ENCODE assay signal across 15 cellular contexts in genomic region chrX:44951572-44952067, GRCh38.
A peak's percentile ranks its signal among the peaks of the same experiment; 100 is the strongest.
DNase-seq lines count a peak whose midpoint lies in the region; TF ChIP-seq lines count a peak whose summit lies in the region.
"Had no signal": no experiment of that assay in that cellular context is flagged by ENCODE, and none has a peak within 500 bp of the region (broad histone marks: within the 10 kb centered on the region; RNA-seq: fewer than 3 reads in every experiment).

No MANE protein-coding gene starts in this region.

- H3K27me3 ChIP-seq in breast epithelium (no peaks in the 10 kb centered on the region), iPS-15b (ENCODE audit: control insufficient read depth, insufficient read depth, low read length) (no peaks in the 10 kb centered on the region), smooth muscle cell (ENCODE audit: low read depth) (no peaks in the 10 kb centered on the region)
- H3K27me3 ChIP-seq: ascending aorta, Peyer's patch had no signal

- H3K79me2 ChIP-seq in smooth muscle cell (ENCODE audit: low read depth) = peaks cover 100% of the 10 kb centered on the region

- H3K27ac Mint-ChIP-seq in MCF 10A (ENCODE audit: low read depth, unreplicated experiment) = peak overlapping the region; percentile 27
- H3K27ac Mint-ChIP-seq in activated naive CD8-positive, alpha-beta T cell treated with anti-CD3 and anti-CD28 coated beads for 36 hours = peak overlapping the region; percentile 70
- H3K27ac Mint-ChIP-seq: stimulated activated naive CD8-positive, alpha-beta T cell treated with anti-CD3 and anti-CD28 coated beads, Interleukin-15, Interleukin-2, amounts not matched to agents 100 ng/mL and 50 ng/mL, for 24 hours had no signal

- H3K4me3 ChIP-seq in breast epithelium (no peak overlapping the region), iPS-15b (ENCODE audit: low read depth, low read length) (peak overlapping the region; percentile 32), smooth muscle cell (peak overlapping the region; percentile 29)
- H3K4me3 ChIP-seq: ascending aorta, Peyer's patch had no signal

- CTCF ChIA-PET in MCF 10A (lab: Yijun Ruan, JAX) = no interaction called here

- no TSS peak for BruUV-seq in MCF 10A (replicated peaks; lab: Mats Ljungman, UMichigan)

- TF ChIP-seq POLR2A in breast epithelium (IDR thresholded peaks at IDR 0.05) = no peak

- POLR2A ChIA-PET in MCF 10A (lab: Yijun Ruan, JAX) = interaction anchor here (0.8 to 1.4 kb wide), 3 partner anchors 11 to 74 kb away, joined by 3 read pairs; no protein-coding TSS in a partner anchor

- no peaks in the 10 kb centered on the region for H3K27me3 Mint-ChIP-seq in MCF 10A (ENCODE audit: insufficient read depth, unreplicated experiment)
- no peaks in the 10 kb centered on the region for H3K27me3 Mint-ChIP-seq in activated naive CD8-positive, alpha-beta T cell treated with anti-CD3 and anti-CD28 coated beads for 36 hours
- H3K27me3 Mint-ChIP-seq: stimulated activated naive CD8-positive, alpha-beta T cell treated with anti-CD3 and anti-CD28 coated beads, Interleukin-15, Interleukin-2, amounts not matched to agents 100 ng/mL and 50 ng/mL, for 24 hours had no signal

- no peaks in the 10 kb centered on the region for H3K9me3 Mint-ChIP-seq in MCF 10A (ENCODE audit: unreplicated experiment)
- H3K9me3 Mint-ChIP-seq in activated naive CD8-positive, alpha-beta T cell treated with anti-CD3 and anti-CD28 coated beads for 36 hours = peaks cover 2% of the 10 kb centered on the region
- H3K9me3 Mint-ChIP-seq: stimulated activated naive CD8-positive, alpha-beta T cell treated with anti-CD3 and anti-CD28 coated beads, Interleukin-15, Interleukin-2, amounts not matched to agents 100 ng/mL and 50 ng/mL, for 24 hours had no signal

- H3K27ac ChIP-seq in breast epithelium (no peak overlapping the region), smooth muscle cell (ENCODE audit: low read depth) (peak overlapping the region; percentile 2)
- H3K27ac ChIP-seq: ascending aorta, Peyer's patch had no signal

- peaks cover 57% of the 10 kb centered on the region for H4K20me1 ChIP-seq in smooth muscle cell (ENCODE audit: low read depth)

- H3K4me1 ChIP-seq in breast epithelium = no peaks in the 10 kb centered on the region
- H3K4me1 ChIP-seq in iPS-15b (ENCODE audit: control insufficient read depth, insufficient read depth, low read length) = peaks cover 3% of the 10 kb centered on the region
- peaks cover 14% of the 10 kb centered on the region for H3K4me1 ChIP-seq in smooth muscle cell (ENCODE audit: low read depth)
- H3K4me1 ChIP-seq: Peyer's patch had no signal

- WGBS in smooth muscle cell (ENCODE audit: low lambda C conversion rate) = 37% methylated on average over 2 of the region's 2 CpGs

- no peaks in the 10 kb centered on the region for H3K9me3 ChIP-seq in breast epithelium
- H3K9me3 ChIP-seq in iPS-15b (ENCODE audit: control insufficient read depth, insufficient read depth, low read length) = no peaks in the 10 kb centered on the region
- no peaks in the 10 kb centered on the region for H3K9me3 ChIP-seq in smooth muscle cell (replicated peaks; ENCODE audit: low read depth)
- H3K9me3 ChIP-seq: ascending aorta, Peyer's patch had no signal

- peak overlapping the region; percentile 62 for H3K9ac ChIP-seq in iPS-15b (ENCODE audit: low read depth, low read length)
- H3K9ac ChIP-seq in smooth muscle cell (ENCODE audit: low read depth) = no peak overlapping the region

- peaks cover 24% of the 10 kb centered on the region for H3K4me1 Mint-ChIP-seq in MCF 10A (ENCODE audit: insufficient read depth, unreplicated experiment)
- peaks cover 40% of the 10 kb centered on the region for H3K4me1 Mint-ChIP-seq in activated naive CD8-positive, alpha-beta T cell treated with anti-CD3 and anti-CD28 coated beads for 36 hours

- H3K36me3 ChIP-seq in breast epithelium (no peaks in the 10 kb centered on the region), iPS-15b (ENCODE audit: control insufficient read depth, insufficient read depth, low read length) (no peaks in the 10 kb centered on the region), smooth muscle cell (ENCODE audit: low read depth) (no peaks in the 10 kb centered on the region)
- H3K36me3 ChIP-seq: ascending aorta, Peyer's patch had no signal

- no peak for DNase-seq in MCF 10A (ENCODE audit: unreplicated experiment)
- no peak for DNase-seq in breast epithelium (ENCODE audit: low spot score in 2 of 2)
- no peak for DNase-seq in activated naive CD8-positive, alpha-beta T cell treated with anti-CD3 and anti-CD28 coated beads for 36 hours
- DNase-seq in smooth muscle cell (lab: John Stamatoyannopoulos, UW; ENCODE audit: unreplicated experiment) = no peak
- DNase-seq in germinal center (ENCODE audit: low spot score) = no peak
- DNase-seq in NCI-H2196 (lab: John Stamatoyannopoulos, UW; ENCODE audit: unreplicated experiment) = no peak
- DNase-seq in GM13976 (ENCODE audit: low spot score) = no peak
- DNase-seq: DND-41, NCI-H1436, NCI-H82, Peyer's patch had no signal

- peak overlapping the region; percentile 26 for H3K4me3 Mint-ChIP-seq in MCF 10A (ENCODE audit: unreplicated experiment)
- no peak overlapping the region for H3K4me3 Mint-ChIP-seq in activated naive CD8-positive, alpha-beta T cell treated with anti-CD3 and anti-CD28 coated beads for 36 hours
- H3K4me3 Mint-ChIP-seq: CD14-positive monocyte; stimulated activated naive CD8-positive, alpha-beta T cell treated with anti-CD3 and anti-CD28 coated beads, Interleukin-15, Interleukin-2, amounts not matched to agents 100 ng/mL and 50 ng/mL, for 24 hours had no signal

- H3K4me2 ChIP-seq in smooth muscle cell = peak overlapping the region; percentile 27

- in situ Hi-C loops in GM13976 (cut with MboI; ENCODE audit: low sequenced_read_pairs, unreplicated experiment) = no loop called here

- H3K36me3 Mint-ChIP-seq in MCF 10A (ENCODE audit: insufficient read depth, unreplicated experiment) = peaks cover 8% of the 10 kb centered on the region
- H3K36me3 Mint-ChIP-seq in activated naive CD8-positive, alpha-beta T cell treated with anti-CD3 and anti-CD28 coated beads for 36 hours = peaks cover 11% of the 10 kb centered on the region

- intact Hi-C loops in MCF 10A (cut with micrococcal nuclease) = no loop called here
- intact Hi-C loops in breast epithelium (cut with DNase I; ENCODE audit: low total_unique reads) = loop anchor here (10.0 kb wide), 1 partner anchor 273 kb away; no protein-coding TSS in a partner anchor

- TF ChIP-seq CTCF in MCF 10A (IDR thresholded peaks at IDR 0.05; ENCODE audit: unreplicated experiment) = no peak
- TF ChIP-seq CTCF in breast epithelium (IDR thresholded peaks at IDR 0.05) = no peak
- no peak for TF ChIP-seq CTCF in smooth muscle cell (IDR thresholded peaks at IDR 0.05; ENCODE audit: borderline replicate concordance, insufficient read depth, poor library complexity, severe bottlenecking)
- no peak for TF ChIP-seq CTCF in GM13976 (IDR thresholded peaks at IDR 0.05; ENCODE audit: borderline replicate concordance, control extremely low read depth, extremely low read depth, insufficient read depth, missing control alignments)

- no peak overlapping the region for H2AFZ ChIP-seq in smooth muscle cell (ENCODE audit: low read depth)

- no peaks in the 10 kb centered on the region for H3F3A ChIP-seq in smooth muscle cell (ENCODE audit: low read depth)

Comparison
In these comparisons a context has a peak if more than half of its experiments do, and no peak if none do; other contexts are left out.
1. H3K4me3 ChIP-seq: peak in iPS-15b (single experiment) and smooth muscle cell (single experiment); none in breast epithelium (0 of 3).